18 cellular contexts compared by ENCODE assay signal in genomic region chr2:7685342-7686015, GRCh38.
A peak's percentile ranks its signal among the peaks of the same experiment; 100 is the strongest.
DNase-seq lines count a peak whose midpoint lies in the region; TF ChIP-seq lines count a peak whose summit lies in the region.
"Had no signal": no experiment of that assay in that cellular context is flagged by ENCODE, and none has a peak within 500 bp of the region (broad histone marks: within the 10 kb centered on the region; RNA-seq: fewer than 3 reads in every experiment).

No MANE protein-coding gene starts in this region.

- H3K27ac ChIP-seq in GM23248 (peak overlapping the region; percentile 60), brain microvascular endothelial cell (no peak overlapping the region)
- H3K27ac ChIP-seq: heart left ventricle, ovary, SK-N-MC, upper lobe of left lung had no signal

- H4K20me1 ChIP-seq in GM23248 (ENCODE audit: insufficient read depth): no peaks in the 10 kb centered on the region

- peak overlapping the region; percentile 6; the same call in 1 of the 2 replicates for H3K9ac ChIP-seq in GM23248

- CTCF ChIA-PET in HEK293T (lab: Yijun Ruan, JAX): no interaction called here

- H3K27me3 ChIP-seq in GM23248 (replicated peaks; ENCODE audit: insufficient read depth): no peaks in the 10 kb centered on the region
- no peaks in the 10 kb centered on the region for H3K27me3 ChIP-seq in brain microvascular endothelial cell (replicated peaks)
- no peaks in the 10 kb centered on the region for H3K27me3 ChIP-seq in MG63
- H3K27me3 ChIP-seq: heart left ventricle, ovary, upper lobe of left lung had no signal

- H3K9me3 ChIP-seq in GM23248 (ENCODE audit: low read depth) (no peaks in the 10 kb centered on the region), MG63 (no peaks in the 10 kb centered on the region)
- H3K9me3 ChIP-seq: heart left ventricle, ovary, upper lobe of left lung had no signal

- H3K4me2 ChIP-seq in GM23248 (ENCODE audit: unreplicated experiment): peak overlapping the region; percentile 37

- H3K4me1 ChIP-seq in GM23248 (ENCODE audit: insufficient read depth): peaks cover 17% of the 10 kb centered on the region
- H3K4me1 ChIP-seq: heart left ventricle, upper lobe of left lung had no signal

- peak overlapping the region; percentile 60 for H2AFZ ChIP-seq in GM23248

- peaks cover 13% of the 10 kb centered on the region for H3F3A ChIP-seq in GM23248 (ENCODE audit: insufficient read depth)

- in situ Hi-C loops in GM23248 (cut with MboI): no loop called here
- in situ Hi-C loops in brain microvascular endothelial cell (cut with HindIII; ENCODE audit: low pct_ligation_motif_present, low sequenced_read_pairs): no loop called here

- H3K36me3 ChIP-seq in GM23248 (ENCODE audit: low read depth) (no peaks in the 10 kb centered on the region), brain microvascular endothelial cell (replicated peaks) (no peaks in the 10 kb centered on the region), MG63 (no peaks in the 10 kb centered on the region)
- H3K36me3 ChIP-seq: heart left ventricle, ovary, upper lobe of left lung had no signal

- POLR2A ChIA-PET in HEK293T (lab: Yijun Ruan, JAX): no interaction called here

- H3K79me2 ChIP-seq in GM23248 (ENCODE audit: insufficient read depth): no peaks in the 10 kb centered on the region

- TF ChIP-seq CTCF in brain microvascular endothelial cell (IDR thresholded peaks at IDR 0.05; ENCODE audit: low read depth, low read length, missing control alignments): no peak

- DNase-seq in A172 (ENCODE audit: low spot score) (peak; percentile 58), GM23248 (peak; percentile 85), brain microvascular endothelial cell (peak; percentile 2), islet precursor cell (peak; percentile 65), HEK293T (ENCODE audit: extremely low spot score) (no peak), NCI-H2196 treated with DMSO at 0.1 percent for 48 hours (lab: John Stamatoyannopoulos, UW; ENCODE audit: unreplicated experiment) (no peak), MG63 (no peak), middle frontal gyrus (ENCODE audit: extremely low spot score, low spot score) (no peak)
- DNase-seq: activated CD4-positive, alpha-beta T cell treated with anti-CD3 and anti-CD28 coated beads, Interleukin-2, amount 50 U/mL, for 1 hour; activated T-cell treated with anti-CD3 and anti-CD28 coated beads for 4 hours; heart left ventricle; kidney; NCI-H2029; NCI-H526 treated with DMSO at 0.1 percent for 48 hours; ovary; stimulated activated naive CD4-positive, alpha-beta T cell treated with Interleukin-2 at 50 U/mL for 16 hours; upper lobe of left lung had no signal

- 72% methylated on average over 5 of the region's 5 CpGs for WGBS in GM23248 (ENCODE audit: low coverage in 1 of 2, low lambda C conversion rate in 2 of 2, missing lambda C conversion rate in 2 of 2), 2 experiments

- H3K9me2 ChIP-seq in GM23248 (ENCODE audit: insufficient read depth): no peaks in the 10 kb centered on the region

- no peak overlapping the region for H3K4me3 ChIP-seq in GM23248
- H3K4me3 ChIP-seq in brain microvascular endothelial cell (ENCODE audit: low read depth, low read length): no peak overlapping the region
- no peak overlapping the region for H3K4me3 ChIP-seq in MG63
- H3K4me3 ChIP-seq: heart left ventricle, ovary, SK-N-MC, upper lobe of left lung had no signal

TF ChIP-seq in HEK293T, 16 proteins besides CTCF, POLR2A, EP300 and RAD21:
- TF ChIP-seq NFRKB (IDR thresholded peaks at IDR 0.05): no peak

Comparison
In these comparisons a context has a peak if more than half of its experiments do, and no peak if none do; other contexts are left out.
1. DNase-seq: peak in A172 (single experiment), GM23248 (single experiment), brain microvascular endothelial cell (single experiment) and islet precursor cell (single experiment); none in HEK293T (single experiment), NCI-H2196 treated with DMSO at 0.1 percent for 48 hours (single experiment), MG63 (single experiment) and middle frontal gyrus (single experiment).